ENCODE assay signal across 1 cellular context in genomic region chr15:101267320-101268104, GRCh38.
TF ChIP-seq lines count a peak whose summit lies in the region.

No MANE protein-coding gene starts in this region.

TF ChIP-seq in GM23338, 12 proteins besides CTCF, POLR2A, EP300 and RAD21:
- TF ChIP-seq ZNF462 (CRISPR knock-in tag; IDR thresholded peaks at IDR 0.05) (no peak), STAT1 (IDR thresholded peaks at IDR 0.05; ENCODE audit: unreplicated experiment) (no peak), EZH2 (IDR thresholded peaks at IDR 0.05; ENCODE audit: low read depth, unreplicated experiment) (no peak)
